ENCODE assay signal across 14 cellular contexts in genomic region chr20:32443386-32443974, GRCh38.
A peak's percentile ranks its signal among the peaks of the same experiment; 100 is the strongest.
DNase-seq lines count a peak whose midpoint lies in the region; ATAC-seq, FAIRE-seq and TF ChIP-seq lines count a peak whose summit lies in the region.
"Had no signal": no experiment of that assay in that cellular context is flagged by ENCODE, and none has a peak within 500 bp of the region (broad histone marks: within the 10 kb centered on the region; RNA-seq: fewer than 3 reads in every experiment).

No MANE protein-coding gene starts in this region.

- ATAC-seq in HepG2 (no peak), right lobe of liver (no peak), activated B cell treated with CpG ODN at 0.5 μM for 24 hours (ENCODE audit: low read depth) (no peak), GM21423 (IDR thresholded peaks at IDR 0.05; ENCODE audit: unreplicated experiment) (no peak), HG03025 (IDR thresholded peaks at IDR 0.05; ENCODE audit: low FRiP score, unreplicated experiment) (no peak)

- BruUV-seq in HepG2 (replicated peaks; lab: Mats Ljungman, UMichigan) = no TSS peak

- no peak overlapping the region for H3K4me3 Mint-ChIP-seq in activated B cell treated with CpG ODN at 0.5 μM for 24 hours

- H2AFZ ChIP-seq in HepG2 (ENCODE audit: low read length) = no peak overlapping the region

- CTCF ChIA-PET in HepG2 (lab: Yijun Ruan, JAX; ENCODE audit: low intra/inter-chr PET ratio, low total read pairs) (no interaction called here), activated B cell treated with CpG ODN at 0.5 μM for 24 hours (lab: Charles Lee) (interaction anchor here (1.0 to 1.3 kb wide), 3 partner anchors 9 to 209 kb away, joined by 3 to 4 read pairs (median 3); no protein-coding TSS in a partner anchor)

- no peaks in the 10 kb centered on the region for H3K9me3 ChIP-seq in HepG2 (ENCODE audit: low read length)
- no peaks in the 10 kb centered on the region for H3K9me3 ChIP-seq in right lobe of liver
- H3K9me3 ChIP-seq: SJSA1 had no signal

- FAIRE-seq in HepG2 (lab: Jason Lieb, UNC) = no peak
- FAIRE-seq: G401.6 had no signal

- no peak for TF ChIP-seq RAD21 in HepG2 (CRISPR knock-in tag; IDR thresholded peaks at IDR 0.05)

- H4K20me1 ChIP-seq in HepG2 (ENCODE audit: insufficient read depth, low read length) = peaks cover 23% of the 10 kb centered on the region; the same call in 1 of the 2 replicates

- in situ Hi-C loops in HepG2 (cut with HindIII; ENCODE audit: extremely low pct_ligation_motif_present, low pct_unique_long_range_greater_than_20kb) = no loop called here

- H3K4me3 ChIP-seq in HepG2 (replicated peaks in 1 of 3; ENCODE audit: insufficient read depth in 1 of 3, low read depth in 2 of 3, low read length in 3 of 3) = no peak overlapping the region
- H3K4me3 ChIP-seq in right lobe of liver = no peak overlapping the region
- H3K4me3 ChIP-seq: SJSA1 had no signal

- H3K36me3 ChIP-seq in HepG2 (replicated peaks in 1 of 2; ENCODE audit: control insufficient read depth in 1 of 2, insufficient read depth in 2 of 2, low read length in 2 of 2) (peaks cover 28 to 67% of the 10 kb centered on the region in 2 experiments), right lobe of liver (peaks cover 0 to 11% (median 3%) of the 10 kb centered on the region in 4 donors)

- no peaks in the 10 kb centered on the region for H3K9me3 Mint-ChIP-seq in activated B cell treated with CpG ODN at 0.5 μM for 24 hours

- POLR2A ChIA-PET in HepG2 (lab: Yijun Ruan, JAX) = interaction anchor here (1.4 to 1.7 kb wide), 2 partner anchors 32 to 34 kb away, joined by 3 to 5 read pairs; no protein-coding TSS in a partner anchor
- POLR2A ChIA-PET in activated B cell treated with CpG ODN at 0.5 μM for 24 hours (lab: Charles Lee) = interaction anchor here (0.9 kb wide), 1 partner anchor 19 kb away, joined by 3 read pairs; no protein-coding TSS in a partner anchor

- no peak for TF ChIP-seq EP300 in HepG2 (IDR thresholded peaks at IDR 0.05; ENCODE audit: low read depth in 2 of 2, low read length in 2 of 2)
- TF ChIP-seq EP300 in HepG2 (CRISPR knock-in tag; IDR thresholded peaks at IDR 0.05; ENCODE audit: borderline replicate concordance) = no peak

- H3K27me3 ChIP-seq in HepG2 (ENCODE audit: control insufficient read depth in 1 of 2, insufficient read depth in 2 of 2, low read length in 2 of 2) (no peaks in the 10 kb centered on the region), right lobe of liver (no peaks in the 10 kb centered on the region)
- H3K27me3 ChIP-seq: SJSA1 had no signal

- H3K4me1 ChIP-seq in HepG2 (ENCODE audit: insufficient read depth, low read length) (peaks cover 41% of the 10 kb centered on the region), right lobe of liver (peaks cover 0 to 53% (median 14%) of the 10 kb centered on the region in 4 donors)
- H3K4me1 ChIP-seq: SJSA1 had no signal

- H3K4me2 ChIP-seq in HepG2 (ENCODE audit: low read depth, low read length) = no peak overlapping the region

- no peak overlapping the region for H3K27ac ChIP-seq in HepG2 (ENCODE audit: extremely low read length, insufficient read depth, low read length)
- no peak overlapping the region for H3K27ac ChIP-seq in right lobe of liver
- H3K27ac ChIP-seq: SJSA1 had no signal

- peaks cover 51% of the 10 kb centered on the region for H3K36me3 Mint-ChIP-seq in activated B cell treated with CpG ODN at 0.5 μM for 24 hours (ENCODE audit: low read depth)

- H3K27me3 Mint-ChIP-seq in activated B cell treated with CpG ODN at 0.5 μM for 24 hours = no peaks in the 10 kb centered on the region

- no peaks in the 10 kb centered on the region for H3K79me2 ChIP-seq in HepG2 (ENCODE audit: insufficient read depth, low read length)

- 97% methylated on average over 3 of the region's 3 CpGs for WGBS in HepG2 (ENCODE audit: low lambda C conversion rate)
- 85% methylated on average over 3 of the region's 3 CpGs for WGBS in right lobe of liver (ENCODE audit: insufficient coverage, low coverage, low lambda C conversion rate, missing lambda C conversion rate)

- H3K9ac ChIP-seq in HepG2 (ENCODE audit: insufficient read depth, low read depth, low read length) = no peak overlapping the region

- TF ChIP-seq POLR2A in HepG2 (IDR thresholded peaks at IDR 0.05; ENCODE audit: insufficient read depth in 1 of 2, low read depth in 2 of 2, low read length in 2 of 2) = no peak; a peak in 1 of 4 replicates
- TF ChIP-seq POLR2A in right lobe of liver (IDR thresholded peaks at IDR 0.05) = no peak

- DNase-seq in HepG2 (ENCODE audit: low spot score) = no peak
- DNase-seq in right lobe of liver = no peak
- DNase-seq in activated B cell treated with CpG ODN at 0.5 μM for 24 hours = no peak
- peak; percentile 56 for DNase-seq in islet precursor cell
- DNase-seq in D341Med (ENCODE audit: low spot score) = no peak
- no peak for DNase-seq in hepatic stellate cell (ENCODE audit: low spot score)
- DNase-seq: activated CD4-positive, alpha-beta T cell treated with anti-CD3 and anti-CD28 coated beads, Interleukin-2, amount 50 U/mL, for 1 hour; amygdala; NCI-H1436 treated with DMSO at 0.1 percent for 48 hours; NCI-H69 had no signal

- TF ChIP-seq CTCF in HepG2 (CRISPR knock-in tag; IDR thresholded peaks at IDR 0.05) (no peak), right lobe of liver (IDR thresholded peaks at IDR 0.05) (no peak), activated B cell treated with CpG ODN at 0.5 μM for 24 hours (IDR thresholded peaks at IDR 0.05) (no peak)

- peaks cover 28% of the 10 kb centered on the region for H3K4me1 Mint-ChIP-seq in activated B cell treated with CpG ODN at 0.5 μM for 24 hours

- peak overlapping the region; percentile 32 for H3K27ac Mint-ChIP-seq in activated B cell treated with CpG ODN at 0.5 μM for 24 hours

- intact Hi-C loops in HepG2 (cut with micrococcal nuclease; ENCODE audit: unreplicated experiment) = no loop called here
- intact Hi-C loops in right lobe of liver (cut with DNase I) = no loop called here
- intact Hi-C loops in activated B cell treated with CpG ODN at 0.5 μM for 24 hours (cut with micrococcal nuclease) = no loop called here

TF ChIP-seq in HepG2, 621 proteins besides CTCF, POLR2A, EP300 and RAD21:
- TF ChIP-seq PCBP1 (IDR thresholded peaks at IDR 0.05; ENCODE audit: borderline replicate concordance, low read depth, low read length) (no peak), ZNF451 (CRISPR knock-in tag; IDR thresholded peaks at IDR 0.05) (no peak), FOSL1 (CRISPR knock-in tag; IDR thresholded peaks at IDR 0.05; ENCODE audit: borderline replicate concordance) (0 out of 2 replicates have a peak, but pooled peaks have one; percentile 9), FOSL2 (CRISPR knock-in tag; IDR thresholded peaks at IDR 0.05) (peak; percentile 33), POLR2AphosphoS5 (IDR thresholded peaks at IDR 0.05; ENCODE audit: low read depth, low read length) (peak; percentile 44; the same call in 1 of the 2 replicates), FOXK1 (CRISPR knock-in tag; IDR thresholded peaks at IDR 0.05; ENCODE audit: borderline replicate concordance, low read depth) (no peak), XRCC5 (optimal IDR thresholded peaks at IDR 0.05; ENCODE audit: low read length) (peak; percentile 36), SSRP1 (CRISPR knock-in tag; IDR thresholded peaks at IDR 0.05) (0 out of 2 replicates have a peak, but pooled peaks have one; percentile 70), RBM22 (optimal IDR thresholded peaks at IDR 0.05; ENCODE audit: low read length) (peak; percentile 96), FOXM1 (CRISPR knock-in tag; IDR thresholded peaks at IDR 0.05) (no peak), RORA (CRISPR knock-in tag; IDR thresholded peaks at IDR 0.05) (no peak), TAF1 (CRISPR knock-in tag; IDR thresholded peaks at IDR 0.05) (no peak)
- TF ChIP-seq, protein P1, sequence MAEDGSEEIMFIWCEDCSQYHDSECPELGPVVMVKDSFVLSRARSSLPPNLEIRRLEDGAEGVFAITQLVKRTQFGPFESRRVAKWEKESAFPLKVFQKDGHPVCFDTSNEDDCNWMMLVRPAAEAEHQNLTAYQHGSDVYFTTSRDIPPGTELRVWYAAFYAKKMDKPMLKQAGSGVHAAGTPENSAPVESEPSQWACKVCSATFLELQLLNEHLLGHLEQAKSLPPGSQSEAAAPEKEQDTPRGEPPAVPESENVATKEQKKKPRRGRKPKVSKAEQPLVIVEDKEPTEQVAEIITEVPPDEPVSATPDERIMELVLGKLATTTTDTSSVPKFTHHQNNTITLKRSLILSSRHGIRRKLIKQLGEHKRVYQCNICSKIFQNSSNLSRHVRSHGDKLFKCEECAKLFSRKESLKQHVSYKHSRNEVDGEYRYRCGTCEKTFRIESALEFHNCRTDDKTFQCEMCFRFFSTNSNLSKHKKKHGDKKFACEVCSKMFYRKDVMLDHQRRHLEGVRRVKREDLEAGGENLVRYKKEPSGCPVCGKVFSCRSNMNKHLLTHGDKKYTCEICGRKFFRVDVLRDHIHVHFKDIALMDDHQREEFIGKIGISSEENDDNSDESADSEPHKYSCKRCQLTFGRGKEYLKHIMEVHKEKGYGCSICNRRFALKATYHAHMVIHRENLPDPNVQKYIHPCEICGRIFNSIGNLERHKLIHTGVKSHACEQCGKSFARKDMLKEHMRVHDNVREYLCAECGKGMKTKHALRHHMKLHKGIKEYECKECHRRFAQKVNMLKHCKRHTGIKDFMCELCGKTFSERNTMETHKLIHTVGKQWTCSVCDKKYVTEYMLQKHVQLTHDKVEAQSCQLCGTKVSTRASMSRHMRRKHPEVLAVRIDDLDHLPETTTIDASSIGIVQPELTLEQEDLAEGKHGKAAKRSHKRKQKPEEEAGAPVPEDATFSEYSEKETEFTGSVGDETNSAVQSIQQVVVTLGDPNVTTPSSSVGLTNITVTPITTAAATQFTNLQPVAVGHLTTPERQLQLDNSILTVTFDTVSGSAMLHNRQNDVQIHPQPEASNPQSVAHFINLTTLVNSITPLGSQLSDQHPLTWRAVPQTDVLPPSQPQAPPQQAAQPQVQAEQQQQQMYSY (CRISPR knock-in tag; IDR thresholded peaks at IDR 0.05) = peak; percentile 76; the same call in 1 of the 2 replicates
